Comparison of ENCODE assay signal across 25 cellular contexts in genomic region chr21:25776440-25776839, GRCh38.
"Had no signal": no experiment of that assay in that cellular context is flagged by ENCODE, and none has a peak within 500 bp of the region (broad histone marks: within the 10 kb centered on the region; RNA-seq: fewer than 3 reads in every experiment).

No MANE protein-coding gene starts in this region.

- H3K4me1 Mint-ChIP-seq: natural killer cell, neural crest cell had no signal

- H3K36me3 Mint-ChIP-seq: natural killer cell had no signal

- H3K4me3 ChIP-seq: esophagus squamous epithelium, lower lobe of right lung, smooth muscle cell, stomach, thyroid gland, vagina had no signal

- H3K27ac Mint-ChIP-seq: effector memory CD8-positive, alpha-beta T cell; natural killer cell; progenitor cell of endocrine pancreas had no signal

- ATAC-seq: effector memory CD8-positive, alpha-beta T cell; left ventricle myocardium superior; lower lobe of right lung; natural killer cell; sciatic nerve had no signal

- H3K27me3 Mint-ChIP-seq: effector memory CD8-positive, alpha-beta T cell; progenitor cell of endocrine pancreas had no signal

- H3K4me2 ChIP-seq: smooth muscle cell had no signal

- H3K4me3 Mint-ChIP-seq: effector memory CD8-positive, alpha-beta T cell; natural killer cell; neural crest cell had no signal

- H3K27me3 ChIP-seq: esophagus squamous epithelium, neutrophil, stomach, thyroid gland, vagina had no signal

- H3K79me2 ChIP-seq: parathyroid adenoma had no signal

- H3K36me3 ChIP-seq: esophagus squamous epithelium, lower lobe of right lung, neutrophil, stomach, thyroid gland, vagina had no signal

- H2AFZ ChIP-seq: parathyroid adenoma had no signal

- H3K9me3 Mint-ChIP-seq: effector memory CD8-positive, alpha-beta T cell; natural killer cell had no signal

- H3K9me3 ChIP-seq: esophagus squamous epithelium, lower lobe of right lung, neutrophil, stomach, thyroid gland, vagina had no signal

- FAIRE-seq: endometrium, keratinocyte had no signal

- H3K27ac ChIP-seq: esophagus squamous epithelium, lower lobe of right lung, neutrophil, parathyroid adenoma, stomach, thyroid gland, vagina had no signal

- H3K9ac ChIP-seq: parathyroid adenoma had no signal

- DNase-seq: cortex of kidney; effector memory CD8-positive, alpha-beta T cell; erythroblast; esophagus squamous epithelium; foreskin melanocyte; left ventricle myocardium superior; lower lobe of right lung; natural killer cell; stimulated activated CD4-positive, alpha-beta T cell treated with anti-CD3 and anti-CD28 coated beads, Interleukin-12 subunit alpha, Interleukin-12 subunit beta, amount 100 ng/mL, for 4 hours; stimulated activated CD4-positive, alpha-beta T cell treated with anti-CD3 and anti-CD28 coated beads, Interleukin-1b, Interleukin-23, amount 100 ng/mL, for 48 hours; stimulated activated CD4-positive, alpha-beta T cell treated with anti-CD3 and anti-CD28 coated beads, Interleukin-4, amount 100 ng/mL, for 1 hour; stimulated activated CD8-positive, alpha-beta memory T cell treated with anti-CD3 and anti-CD28 coated beads, Interleukin-4, amount 100 ng/mL, for 48 hours; stimulated activated naive CD4-positive, alpha-beta T cell treated with Interleukin-2 at 50 U/mL for 16 hours; stomach; thyroid gland; trophoblast cell had no signal

- H3K4me1 ChIP-seq: esophagus squamous epithelium, lower lobe of right lung, parathyroid adenoma, stomach, thyroid gland had no signal
